2 cellular contexts compared by ENCODE assay signal in genomic region chrX:115350696-115351408, GRCh38.
TF ChIP-seq lines count a peak whose summit lies in the region.

No MANE protein-coding gene starts in this region.

TF ChIP-seq in SK-N-SH treated with all-trans-retinoic acid at 6 μM for 48 hours, 23 proteins besides CTCF, POLR2A, EP300 and RAD21 (continued from another document):
- no peak for TF ChIP-seq CREB5 (CRISPR knock-in tag; IDR thresholded peaks at IDR 0.05; ENCODE audit: low read depth)
- no peak for TF ChIP-seq TSHZ2 (CRISPR knock-in tag; IDR thresholded peaks at IDR 0.05)
- TF ChIP-seq ESRRG (CRISPR knock-in tag; IDR thresholded peaks at IDR 0.05), result no peak
- no peak for TF ChIP-seq ZNF8 (CRISPR knock-in tag; IDR thresholded peaks at IDR 0.05)

TF ChIP-seq in liver, 16 proteins besides CTCF, POLR2A, EP300 and RAD21 (continued from another document):
- TF ChIP-seq ZBTB33 (IDR thresholded peaks at IDR 0.05), result no peak
- no peak for TF ChIP-seq NR2F2 (IDR thresholded peaks at IDR 0.05)
- TF ChIP-seq GABPA (IDR thresholded peaks at IDR 0.05 in 1 of 2, conservative IDR thresholded peaks at IDR 0.05 in 1 of 2), result no peak
- TF ChIP-seq SP1 (IDR thresholded peaks at IDR 0.05), result no peak
- TF ChIP-seq FOXA1 (IDR thresholded peaks at IDR 0.05), result no peak
- TF ChIP-seq HNF4G (IDR thresholded peaks at IDR 0.05), result no peak
- TF ChIP-seq FOXA2 (IDR thresholded peaks at IDR 0.05), result no peak
- no peak for TF ChIP-seq HNF4A (conservative IDR thresholded peaks at IDR 0.05)
- TF ChIP-seq JUND (IDR thresholded peaks at IDR 0.05), result no peak
- peak; percentile 13 for TF ChIP-seq YY1 (IDR thresholded peaks at IDR 0.05)
